Comparison of ENCODE assay signal across 14 cellular contexts in genomic region chr7:105718511-105718925, GRCh38.
DNase-seq lines count a peak whose midpoint lies in the region; ATAC-seq and TF ChIP-seq lines count a peak whose summit lies in the region.
"Had no signal": no experiment of that assay in that cellular context is flagged by ENCODE, and none has a peak within 500 bp of the region (broad histone marks: within the 10 kb centered on the region; RNA-seq: fewer than 3 reads in every experiment).

No MANE protein-coding gene starts in this region.

- H3F3A ChIP-seq in GM23338 (replicated peaks; ENCODE audit: low read depth) (0 out of 2 replicates have a peak, but pooled peaks cover 8% of the 10 kb centered on the region), PC-3 (ENCODE audit: low read length, unreplicated experiment) (no peaks in the 10 kb centered on the region)

- H3K79me2 ChIP-seq in GM23338 (replicated peaks; ENCODE audit: insufficient read depth) (no peaks in the 10 kb centered on the region; the same call in 1 of the 2 replicates), PC-3 (ENCODE audit: low read length) (no peaks in the 10 kb centered on the region)

- H3K9me3 ChIP-seq in PC-3 (ENCODE audit: low read length) (no peaks in the 10 kb centered on the region), endodermal cell (ENCODE audit: control insufficient read depth, low read length) (peaks cover 7% of the 10 kb centered on the region)
- H3K9me3 ChIP-seq: BE2C had no signal

- DNase-seq in GM23338 (ENCODE audit: low spot score) (no peak), PC-3 (peak; percentile 83), endodermal cell (no peak), nephron progenitor cell (no peak), T1000 (lab: John Stamatoyannopoulos, UW) (no peak), globus pallidus (ENCODE audit: low spot score) (no peak)
- no peak for DNase-seq in activated naive CD8-positive, alpha-beta T cell treated with anti-CD3 and anti-CD28 coated beads for 36 hours
- DNase-seq: activated B cell treated with CpG ODN at 0.5 μM for 24 hours, amygdala, BE2C, NCI-H1436, NCI-H510A treated with DMSO at 0.1 percent for 48 hours had no signal

- 0 out of 2 replicates have a peak, but pooled peaks cover 2% of the 10 kb centered on the region for H3K36me3 ChIP-seq in GM23338 (ENCODE audit: insufficient read depth)
- no peaks in the 10 kb centered on the region for H3K36me3 ChIP-seq in PC-3 (ENCODE audit: low read depth, low read length)
- peaks cover under 1% of the 10 kb centered on the region for H3K36me3 ChIP-seq in endodermal cell (ENCODE audit: control insufficient read depth, insufficient read depth, low read length)
- H3K36me3 ChIP-seq: BE2C had no signal

- H3K4me2 ChIP-seq in GM23338 (peak overlapping the region; percentile 68; the same call in 1 of the 2 replicates), PC-3 (ENCODE audit: low read length) (peak overlapping the region; percentile 23)

- no peak overlapping the region for H3K4me3 ChIP-seq in GM23338
- H3K4me3 ChIP-seq in PC-3 (ENCODE audit: low read length) = no peak overlapping the region
- no peak overlapping the region for H3K4me3 ChIP-seq in endodermal cell (ENCODE audit: low read length)
- H3K4me3 ChIP-seq: dorsolateral prefrontal cortex had no signal

- H4K20me1 ChIP-seq in GM23338 (replicated peaks; ENCODE audit: insufficient read depth) (no peaks in the 10 kb centered on the region), PC-3 (ENCODE audit: low read length) (no peaks in the 10 kb centered on the region)

- 88 to 93% methylated on average over 3 to 4 of the region's 4 CpGs for WGBS in endodermal cell (ENCODE audit: insufficient coverage in 1 of 2, insufficient read length in 1 of 2), 2 experiments

- H3K9ac ChIP-seq in PC-3 (ENCODE audit: low read length) = no peak overlapping the region
- no peak overlapping the region for H3K9ac ChIP-seq in endodermal cell (ENCODE audit: extremely low read depth, low read length, poor library complexity, severe bottlenecking)

- no peaks in the 10 kb centered on the region for H3K27me3 ChIP-seq in GM23338 (ENCODE audit: insufficient read depth)
- H3K27me3 ChIP-seq in PC-3 (ENCODE audit: low read length) = no peaks in the 10 kb centered on the region
- H3K27me3 ChIP-seq in endodermal cell (ENCODE audit: control insufficient read depth, insufficient read depth, low read length, poor library complexity, severe bottlenecking) = no peaks in the 10 kb centered on the region
- H3K27me3 ChIP-seq: BE2C, dorsolateral prefrontal cortex had no signal

- H3K36me3 Mint-ChIP-seq in GM23338 (ENCODE audit: low read depth) = peaks cover 22% of the 10 kb centered on the region
- H3K36me3 Mint-ChIP-seq in endodermal cell (ENCODE audit: low read depth) = peaks cover 16% of the 10 kb centered on the region
- peaks cover 7% of the 10 kb centered on the region for H3K36me3 Mint-ChIP-seq in nephron progenitor cell (ENCODE audit: low read depth)
- H3K36me3 Mint-ChIP-seq in activated naive CD8-positive, alpha-beta T cell treated with anti-CD3 and anti-CD28 coated beads for 36 hours = peaks cover 3% of the 10 kb centered on the region

- peak overlapping the region; percentile 66; the same call in 1 of the 2 replicates for H3K27ac ChIP-seq in GM23338 (ENCODE audit: low read depth)
- peak overlapping the region; percentile 36 for H3K27ac ChIP-seq in PC-3 (ENCODE audit: low read length)
- H3K27ac ChIP-seq in endodermal cell (ENCODE audit: low read depth, low read length) = no peak overlapping the region

- CTCF ChIA-PET in PC-3 (lab: Charles Lee) = no interaction called here

- intact Hi-C loops in PC-3 (cut with micrococcal nuclease) = no loop called here

- ATAC-seq in GM23338 (no peak), PC-3 (peak; percentile 66), GM21515 (IDR thresholded peaks at IDR 0.05; ENCODE audit: unreplicated experiment) (no peak)

- H3K27me3 Mint-ChIP-seq in GM23338 (ENCODE audit: insufficient read depth, low read depth, poor library complexity) (peaks cover 14% of the 10 kb centered on the region), endodermal cell (ENCODE audit: insufficient read depth) (no peaks in the 10 kb centered on the region), nephron progenitor cell (ENCODE audit: low read depth, poor library complexity) (peaks cover 2% of the 10 kb centered on the region)
- H3K27me3 Mint-ChIP-seq in activated naive CD8-positive, alpha-beta T cell treated with anti-CD3 and anti-CD28 coated beads for 36 hours = no peaks in the 10 kb centered on the region
- H3K27me3 Mint-ChIP-seq: activated B cell treated with CpG ODN at 0.5 μM for 24 hours had no signal

- peaks cover 37% of the 10 kb centered on the region for H3K4me1 Mint-ChIP-seq in GM23338
- peaks cover 25% of the 10 kb centered on the region for H3K4me1 Mint-ChIP-seq in endodermal cell
- H3K4me1 Mint-ChIP-seq in nephron progenitor cell = peaks cover 25% of the 10 kb centered on the region
- no peaks in the 10 kb centered on the region for H3K4me1 Mint-ChIP-seq in activated naive CD8-positive, alpha-beta T cell treated with anti-CD3 and anti-CD28 coated beads for 36 hours
- H3K4me1 Mint-ChIP-seq: activated B cell treated with CpG ODN at 0.5 μM for 24 hours had no signal

- H3K9me2 ChIP-seq in GM23338 (ENCODE audit: insufficient read depth) (no peaks in the 10 kb centered on the region), PC-3 (replicated peaks; ENCODE audit: low read length) (no peaks in the 10 kb centered on the region)

- H3K9me3 Mint-ChIP-seq in GM23338 = peaks cover 10% of the 10 kb centered on the region
- H3K9me3 Mint-ChIP-seq in endodermal cell = peaks cover 11% of the 10 kb centered on the region
- H3K9me3 Mint-ChIP-seq in nephron progenitor cell = peaks cover 6% of the 10 kb centered on the region
- no peaks in the 10 kb centered on the region for H3K9me3 Mint-ChIP-seq in activated naive CD8-positive, alpha-beta T cell treated with anti-CD3 and anti-CD28 coated beads for 36 hours
- H3K9me3 Mint-ChIP-seq: activated B cell treated with CpG ODN at 0.5 μM for 24 hours had no signal

- BruUV-seq in PC-3 (replicated peaks; lab: Mats Ljungman, UMichigan) = no TSS peak

- H3K4me1 ChIP-seq in GM23338 (ENCODE audit: insufficient read depth) = peaks cover 30% of the 10 kb centered on the region
- peaks cover 20% of the 10 kb centered on the region for H3K4me1 ChIP-seq in PC-3 (ENCODE audit: insufficient read depth, low read length)
- no peaks in the 10 kb centered on the region for H3K4me1 ChIP-seq in endodermal cell (ENCODE audit: control insufficient read depth, insufficient read depth, low read length)
- H3K4me1 ChIP-seq: BE2C had no signal

- H2AFZ ChIP-seq in GM23338 (no peak overlapping the region), PC-3 (ENCODE audit: low read length) (0 out of 2 replicates have a peak overlapping the region, but pooled peaks have one; percentile 2)

- H3K4me3 Mint-ChIP-seq in GM23338 = no peak overlapping the region; the same call in 2 of the 3 replicates
- no peak overlapping the region for H3K4me3 Mint-ChIP-seq in endodermal cell
- H3K4me3 Mint-ChIP-seq in nephron progenitor cell = peak overlapping the region; percentile 39
- H3K4me3 Mint-ChIP-seq in activated naive CD8-positive, alpha-beta T cell treated with anti-CD3 and anti-CD28 coated beads for 36 hours = no peak overlapping the region
- H3K4me3 Mint-ChIP-seq: activated B cell treated with CpG ODN at 0.5 μM for 24 hours had no signal

- no peak for TF ChIP-seq CTCF in GM23338 (conservative IDR thresholded peaks at IDR 0.05; ENCODE audit: low read depth in 2 of 2)
- TF ChIP-seq CTCF in PC-3 (conservative IDR thresholded peaks at IDR 0.05; ENCODE audit: low read depth, low read length) = no peak
- TF ChIP-seq CTCF in endodermal cell (conservative IDR thresholded peaks at IDR 0.05) = no peak
- no peak for TF ChIP-seq CTCF in nephron progenitor cell (IDR thresholded peaks at IDR 0.05)

- peak overlapping the region; percentile 8; the same call in 1 of the 2 replicates for H3K27ac Mint-ChIP-seq in GM23338
- peak overlapping the region; percentile 16 for H3K27ac Mint-ChIP-seq in endodermal cell
- H3K27ac Mint-ChIP-seq in nephron progenitor cell = peak overlapping the region; percentile 79
- no peak overlapping the region for H3K27ac Mint-ChIP-seq in activated naive CD8-positive, alpha-beta T cell treated with anti-CD3 and anti-CD28 coated beads for 36 hours
- H3K27ac Mint-ChIP-seq: activated B cell treated with CpG ODN at 0.5 μM for 24 hours had no signal

- POLR2A ChIA-PET in PC-3 (lab: Charles Lee; ENCODE audit: unreplicated experiment) = no interaction called here

TF ChIP-seq in GM23338, 12 proteins besides CTCF, POLR2A, EP300 and RAD21 (continues in another document):
- TF ChIP-seq EZH2 (IDR thresholded peaks at IDR 0.05; ENCODE audit: low read depth, unreplicated experiment) = no peak
- no peak for TF ChIP-seq JUNB (IDR thresholded peaks at IDR 0.05; ENCODE audit: unreplicated experiment)
- no peak for TF ChIP-seq POLR2AphosphoS5 (IDR thresholded peaks at IDR 0.05; ENCODE audit: low read depth)
- TF ChIP-seq, protein P1, sequence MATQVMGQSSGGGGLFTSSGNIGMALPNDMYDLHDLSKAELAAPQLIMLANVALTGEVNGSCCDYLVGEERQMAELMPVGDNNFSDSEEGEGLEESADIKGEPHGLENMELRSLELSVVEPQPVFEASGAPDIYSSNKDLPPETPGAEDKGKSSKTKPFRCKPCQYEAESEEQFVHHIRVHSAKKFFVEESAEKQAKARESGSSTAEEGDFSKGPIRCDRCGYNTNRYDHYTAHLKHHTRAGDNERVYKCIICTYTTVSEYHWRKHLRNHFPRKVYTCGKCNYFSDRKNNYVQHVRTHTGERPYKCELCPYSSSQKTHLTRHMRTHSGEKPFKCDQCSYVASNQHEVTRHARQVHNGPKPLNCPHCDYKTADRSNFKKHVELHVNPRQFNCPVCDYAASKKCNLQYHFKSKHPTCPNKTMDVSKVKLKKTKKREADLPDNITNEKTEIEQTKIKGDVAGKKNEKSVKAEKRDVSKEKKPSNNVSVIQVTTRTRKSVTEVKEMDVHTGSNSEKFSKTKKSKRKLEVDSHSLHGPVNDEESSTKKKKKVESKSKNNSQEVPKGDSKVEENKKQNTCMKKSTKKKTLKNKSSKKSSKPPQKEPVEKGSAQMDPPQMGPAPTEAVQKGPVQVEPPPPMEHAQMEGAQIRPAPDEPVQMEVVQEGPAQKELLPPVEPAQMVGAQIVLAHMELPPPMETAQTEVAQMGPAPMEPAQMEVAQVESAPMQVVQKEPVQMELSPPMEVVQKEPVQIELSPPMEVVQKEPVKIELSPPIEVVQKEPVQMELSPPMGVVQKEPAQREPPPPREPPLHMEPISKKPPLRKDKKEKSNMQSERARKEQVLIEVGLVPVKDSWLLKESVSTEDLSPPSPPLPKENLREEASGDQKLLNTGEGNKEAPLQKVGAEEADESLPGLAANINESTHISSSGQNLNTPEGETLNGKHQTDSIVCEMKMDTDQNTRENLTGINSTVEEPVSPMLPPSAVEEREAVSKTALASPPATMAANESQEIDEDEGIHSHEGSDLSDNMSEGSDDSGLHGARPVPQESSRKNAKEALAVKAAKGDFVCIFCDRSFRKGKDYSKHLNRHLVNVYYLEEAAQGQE (IDR thresholded peaks at IDR 0.05; ENCODE audit: unreplicated experiment) = no peak
